In the genomic region with DNA sequence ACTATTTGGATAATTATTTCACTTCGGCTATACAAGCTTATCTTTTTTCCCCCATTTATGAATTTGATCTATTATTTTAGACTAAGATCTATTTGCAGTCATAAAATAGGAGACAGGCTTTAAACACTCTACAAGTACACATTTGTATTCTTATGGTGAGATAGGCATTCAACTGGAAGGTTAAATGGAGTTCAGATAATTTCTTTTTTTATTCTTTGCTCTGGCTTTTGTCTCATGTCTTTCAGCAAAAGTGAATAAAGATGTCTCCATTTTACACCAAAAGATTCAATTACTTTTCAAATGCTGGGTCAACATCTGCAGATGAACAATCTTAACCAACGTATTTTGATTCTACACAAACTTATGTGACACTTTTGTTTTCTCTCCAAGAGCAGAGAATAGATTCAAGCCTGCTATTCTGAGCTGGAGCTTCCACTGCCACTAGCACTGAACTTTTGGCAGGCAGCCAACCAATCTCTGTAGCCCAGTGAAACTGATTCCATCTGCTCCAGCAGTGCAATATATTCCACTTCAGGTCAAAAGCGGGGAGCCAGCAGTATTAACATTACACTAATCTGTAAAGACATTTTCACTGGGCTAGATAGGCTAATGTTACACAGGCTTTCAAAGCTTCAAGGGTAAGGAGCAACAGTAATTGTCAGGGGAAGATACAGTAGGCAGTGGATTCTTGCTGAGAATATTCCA, we compare ENCODE assay signal across 10 cellular contexts.
DNase-seq lines count a peak whose midpoint lies in the region; ATAC-seq and TF ChIP-seq lines count a peak whose summit lies in the region.
"Had no signal": no experiment of that assay in that cellular context is flagged by ENCODE, and none has a peak within 500 bp of the region (broad histone marks: within the 10 kb centered on the region; RNA-seq: fewer than 3 reads in every experiment).

No MANE protein-coding gene starts in this region.

- no peaks in the 10 kb centered on the region for H3K79me2 ChIP-seq in MM.1S (ENCODE audit: low read length)

- no peaks in the 10 kb centered on the region for H3K27me3 ChIP-seq in MM.1S (replicated peaks; ENCODE audit: insufficient read depth, low read length)
- no peaks in the 10 kb centered on the region for H3K27me3 ChIP-seq in WERI-Rb-1 (ENCODE audit: insufficient read depth, low read depth, severe bottlenecking)
- H3K27me3 ChIP-seq in left ventricle myocardium inferior (ENCODE audit: low read depth), result no peaks in the 10 kb centered on the region
- no peaks in the 10 kb centered on the region for H3K27me3 ChIP-seq in skeletal muscle tissue (ENCODE audit: control insufficient read depth in 3 of 3, insufficient read depth in 3 of 3, low read length in 3 of 3)
- H3K27me3 ChIP-seq: BLaER1 had no signal

- intact Hi-C loops in left ventricle myocardium inferior (cut with micrococcal nuclease), result no loop called here

- ATAC-seq in HG03159 (IDR thresholded peaks at IDR 0.05; ENCODE audit: unreplicated experiment), result no peak

- H3K9me3 ChIP-seq in MM.1S (replicated peaks; ENCODE audit: insufficient read depth, low read length) (no peaks in the 10 kb centered on the region), WERI-Rb-1 (ENCODE audit: severe bottlenecking) (no peaks in the 10 kb centered on the region), left ventricle myocardium inferior (replicated peaks) (no peaks in the 10 kb centered on the region), skeletal muscle tissue (ENCODE audit: control insufficient read depth in 3 of 3, low read length in 3 of 3) (no peaks in the 10 kb centered on the region)
- H3K9me3 ChIP-seq: BLaER1 had no signal

- H3K36me3 ChIP-seq in MM.1S (replicated peaks; ENCODE audit: insufficient read depth, low read length) (no peaks in the 10 kb centered on the region), WERI-Rb-1 (no peaks in the 10 kb centered on the region), left ventricle myocardium inferior (no peaks in the 10 kb centered on the region), skeletal muscle tissue (ENCODE audit: control insufficient read depth in 3 of 3, insufficient read depth in 3 of 3, low read length in 3 of 3) (no peaks in the 10 kb centered on the region)
- H3K36me3 ChIP-seq: BLaER1 had no signal

- no peaks in the 10 kb centered on the region for H3F3A ChIP-seq in MM.1S (ENCODE audit: insufficient read depth, low read length)

- no peak overlapping the region for H3K4me2 ChIP-seq in MM.1S (ENCODE audit: low read depth, low read length)
- H3K4me2 ChIP-seq: BLaER1 had no signal

- H3K9me2 ChIP-seq in MM.1S (replicated peaks; ENCODE audit: insufficient read depth, low read length), result no peaks in the 10 kb centered on the region

- no peak overlapping the region for H2AFZ ChIP-seq in MM.1S (ENCODE audit: low read length)

- H3K4me3 ChIP-seq in MM.1S (ENCODE audit: low read length), result no peak overlapping the region
- no peak overlapping the region for H3K4me3 ChIP-seq in WERI-Rb-1 (ENCODE audit: low read depth, low read length)
- H3K4me3 ChIP-seq in left ventricle myocardium inferior, result no peak overlapping the region
- H3K4me3 ChIP-seq in skeletal muscle tissue (ENCODE audit: low read length in 3 of 3), result peak overlapping the region in 1 of 3 donors; percentile 13
- H3K4me3 ChIP-seq: BLaER1, skin epidermis had no signal

- peak; percentile 19 for DNase-seq in A172 (ENCODE audit: low spot score)
- DNase-seq in MM.1S, result peak; percentile 56
- DNase-seq in WERI-Rb-1, result peak; percentile 93
- peak; percentile 74 for DNase-seq in left ventricle myocardium inferior
- DNase-seq in OCI-M1 (lab: John Stamatoyannopoulos, UW), result no peak
- no peak for DNase-seq in cortex of kidney (lab: John Stamatoyannopoulos, UW)

- TF ChIP-seq CTCF in MM.1S (IDR thresholded peaks at IDR 0.05; ENCODE audit: low read length) (no peak), WERI-Rb-1 (IDR thresholded peaks at IDR 0.05; ENCODE audit: low read depth, low read length) (no peak), left ventricle myocardium inferior (IDR thresholded peaks at IDR 0.05; ENCODE audit: borderline replicate concordance) (no peak)

- H3K4me1 ChIP-seq in MM.1S (ENCODE audit: low read length) (no peaks in the 10 kb centered on the region), left ventricle myocardium inferior (peaks cover 44% of the 10 kb centered on the region), skeletal muscle tissue (ENCODE audit: control insufficient read depth in 3 of 3, insufficient read depth in 3 of 3, low read length in 3 of 3) (peaks cover 12 to 21% (median 17%) of the 10 kb centered on the region in 3 donors)
- H3K4me1 ChIP-seq: BLaER1 had no signal

- no peaks in the 10 kb centered on the region for H4K20me1 ChIP-seq in MM.1S (ENCODE audit: insufficient read depth, low read length)
- H4K20me1 ChIP-seq: BLaER1 had no signal

- no peak overlapping the region for H3K9ac ChIP-seq in MM.1S (ENCODE audit: low read length)
- H3K9ac ChIP-seq in skeletal muscle tissue (ENCODE audit: low read depth in 1 of 3, low read length in 3 of 3), result no peak overlapping the region
- H3K9ac ChIP-seq: BLaER1 had no signal

- H3K27ac ChIP-seq in MM.1S (ENCODE audit: low read length) (no peak overlapping the region), WERI-Rb-1 (peak overlapping the region; percentile 82), left ventricle myocardium inferior (replicated peaks) (peak overlapping the region; percentile 75), skeletal muscle tissue (ENCODE audit: low read depth, low read length) (peak overlapping the region; percentile 23)
- H3K27ac ChIP-seq: BLaER1, skin epidermis had no signal

Comparison
In these comparisons a context has a peak if more than half of its experiments do, and no peak if none do; other contexts are left out.
1. DNase-seq: peak in A172 (single experiment), MM.1S (single experiment), WERI-Rb-1 (single experiment) and left ventricle myocardium inferior (single experiment); none in OCI-M1 (single experiment) and cortex of kidney (single experiment).